Comparison of ENCODE assay signal across 1 cellular context in the genomic region with DNA sequence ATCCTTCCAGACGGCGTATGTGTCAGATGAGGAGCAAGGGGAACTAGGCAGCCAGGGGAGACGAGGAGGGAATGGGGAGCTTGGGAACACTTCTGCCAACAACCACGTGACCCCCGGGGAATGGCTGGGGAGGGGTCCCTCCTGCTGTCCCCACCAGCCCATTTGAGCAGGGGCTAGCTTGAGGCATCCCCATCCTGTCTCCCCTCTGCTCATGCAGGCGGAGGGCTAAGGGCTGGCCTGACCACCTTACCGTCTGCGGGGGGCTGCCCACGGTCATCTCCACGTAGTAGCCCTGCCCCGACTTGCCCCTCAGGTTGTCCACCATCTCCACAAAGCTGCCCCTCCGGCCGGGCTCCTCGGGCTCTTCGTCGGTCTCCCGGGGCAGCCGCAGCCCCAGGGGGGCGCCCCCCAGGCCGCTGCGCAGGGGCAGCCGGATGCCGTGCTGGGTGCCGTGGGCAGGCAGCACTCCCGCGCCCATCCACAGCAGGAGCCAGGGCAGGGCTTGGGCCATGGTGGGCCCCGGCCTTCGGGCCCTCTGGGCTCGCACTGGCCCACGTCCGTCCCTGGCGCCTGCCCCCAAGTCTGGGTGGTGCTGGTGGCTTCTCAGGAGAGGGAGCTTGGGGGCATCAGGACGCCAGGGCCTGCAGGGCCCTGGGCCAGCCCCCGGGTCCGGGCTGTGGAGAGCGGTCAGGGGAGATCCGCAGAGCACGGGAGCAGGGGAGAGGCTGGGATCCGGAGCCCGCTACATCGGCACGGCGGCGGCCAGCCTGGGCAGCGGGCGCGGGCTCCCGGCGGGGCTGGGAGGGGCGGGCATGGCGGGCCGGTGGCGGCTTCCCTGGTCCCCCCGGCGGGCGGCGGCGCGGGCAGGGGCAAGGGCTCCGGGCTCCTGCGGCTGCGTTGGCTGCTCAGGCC.
TF ChIP-seq lines count a peak whose summit lies in the region.

No MANE protein-coding gene starts in this region.

TF ChIP-seq in H1, 55 proteins besides CTCF, POLR2A, EP300 and RAD21:
- no peak for TF ChIP-seq TCF12 (IDR thresholded peaks at IDR 0.05; ENCODE audit: low read depth, low read length)
- no peak for TF ChIP-seq NRF1 (IDR thresholded peaks at IDR 0.05; ENCODE audit: low read depth, low read length)
- no peak for TF ChIP-seq RNF2 (IDR thresholded peaks at IDR 0.05; ENCODE audit: borderline replicate concordance, low read depth, low read length, missing control alignments, poor library complexity, severe bottlenecking)
- TF ChIP-seq KDM4A (IDR thresholded peaks at IDR 0.05; ENCODE audit: low read depth, low read length, severe bottlenecking), result peak; percentile 47
- TF ChIP-seq TEAD4 (IDR thresholded peaks at IDR 0.05; ENCODE audit: low read depth, low read length), result no peak
- peak; percentile 56 for TF ChIP-seq USF2 (IDR thresholded peaks at IDR 0.05; ENCODE audit: low read length)
